27 cellular contexts compared by ENCODE assay signal in the genomic region with DNA sequence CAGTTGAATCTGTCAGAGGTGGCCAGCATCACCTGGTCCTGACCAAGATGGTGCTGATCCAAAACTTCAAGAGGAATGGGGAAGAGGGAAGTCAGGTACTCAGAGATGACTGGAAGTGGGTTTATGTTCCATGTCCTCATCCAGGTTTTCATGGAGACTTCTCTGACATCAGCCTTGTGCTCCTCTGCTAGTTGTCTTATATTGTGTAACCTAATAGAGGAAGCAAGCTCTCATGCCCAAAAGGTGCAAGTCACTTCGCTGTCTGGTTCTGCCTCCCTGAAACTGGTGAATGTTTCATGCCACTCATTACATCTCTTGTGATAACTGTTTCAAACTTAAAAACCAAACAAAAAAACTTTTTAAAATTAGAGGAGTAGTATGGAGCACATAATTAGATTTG.
"Had no signal": no experiment of that assay in that cellular context is flagged by ENCODE, and none has a peak within 500 bp of the region (broad histone marks: within the 10 kb centered on the region; RNA-seq: fewer than 3 reads in every experiment).

No MANE protein-coding gene starts in this region.

- H3K4me1 ChIP-seq: adrenal gland, breast epithelium, SJSA1 had no signal

- DNase-seq: activated CD4-positive, alpha-beta memory T cell treated with anti-CD3 and anti-CD28 coated beads, Interleukin-2, amount 10 ng/mL, durations not matched to agents 7 days and 5 days; activated CD4-positive, alpha-beta T cell treated with anti-CD3 and anti-CD28 coated beads for 36 hours; activated CD4-positive, alpha-beta T cell treated with anti-CD3 and anti-CD28 coated beads, Interleukin-2, amount 50 U/mL, for 1 hour; activated naive CD4-positive, alpha-beta T cell treated with anti-CD3 and anti-CD28 coated beads, Interleukin-2, amount 50 U/mL, for 16 hours; activated naive CD8-positive, alpha-beta T cell treated with anti-CD3 and anti-CD28 coated beads, Interleukin-2, amount 10 ng/mL, durations not matched to agents 7 days and 5 days; adrenal gland; aorta; caudate nucleus; Karpas-422; MM.1S; NCI-H1105; NCI-H1436; NCI-H1694 treated with DMSO at 0.1 percent for 48 hours; NCI-H2029 treated with DMSO at 0.1 percent for 48 hours; NCI-H510A treated with DMSO at 0.1 percent for 48 hours; NCI-H69; NK-92 treated with Interleukin-12 subunit alpha and Interleukin-12 subunit beta, amount 100 ng/mL, for 24 hours; OCI-M1; RPMI8226; T-helper 17 cell; T-helper 9 cell; WERI-Rb-1 had no signal

- H3K27ac ChIP-seq: adrenal gland, breast epithelium, coronary artery, SJSA1, WERI-Rb-1 had no signal

- H3K36me3 ChIP-seq: adrenal gland, breast epithelium, SJSA1, WERI-Rb-1 had no signal

- FAIRE-seq: K562, TTC549 had no signal

- H3K4me3 ChIP-seq: adrenal gland, breast epithelium, coronary artery, K562, SJSA1 had no signal

- H3K9me3 ChIP-seq: adrenal gland, breast epithelium, SJSA1 had no signal

- H3K27me3 ChIP-seq: adrenal gland, breast epithelium had no signal
